Comparison of ENCODE assay signal across 24 cellular contexts in the genomic region with DNA sequence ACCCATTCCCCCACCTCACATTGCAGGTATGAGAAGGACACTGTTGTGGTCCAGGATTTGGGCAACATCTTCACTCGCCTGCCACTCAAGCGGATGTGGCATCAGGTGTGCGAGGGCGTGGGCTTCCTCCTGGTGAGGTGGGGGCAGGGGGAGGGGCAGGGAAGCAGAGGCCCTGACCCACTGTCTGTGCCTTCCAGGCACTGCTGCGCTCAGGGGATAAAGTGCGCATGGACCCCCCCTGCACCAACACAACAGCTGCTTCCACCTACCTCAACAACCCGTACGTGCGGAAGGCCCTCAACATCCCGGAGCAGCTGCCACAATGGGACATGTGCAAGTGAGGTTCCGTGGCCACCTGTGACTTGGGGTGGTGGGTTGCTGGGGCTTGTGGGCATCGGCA. TPM values are rescaled to one million over a fixed set of nuclear protein-coding genes. Genes with fewer than 3 reads are reported as not detected.
"Had no signal": no experiment of that assay in that cellular context is flagged by ENCODE, and none has a peak within 500 bp of the region (broad histone marks: within the 10 kb centered on the region; RNA-seq: fewer than 3 reads in every experiment).

No MANE protein-coding gene starts in this region.

- ATAC-seq: effector memory CD8-positive, alpha-beta T cell; foreskin keratinocyte; left colon; left ventricle myocardium superior; naive thymus-derived CD4-positive, alpha-beta T cell; psoas muscle; sciatic nerve; stimulated activated memory B cell treated with anti-CD40 and anti-IgM and Interleukin-4, amounts not matched to agents 10 μg/mL and 1 μg/mL and 100 μg/mL, for 72 hours; upper lobe of right lung had no signal

- H3K4me3 Mint-ChIP-seq: dendritic cell treated with granulocyte-macrophage colony-stimulating factor and Interleukin-4, amounts not matched to agents 40 ng/mL and 50 ng/mL, for 4 days; stimulated activated memory B cell treated with anti-CD40 and anti-IgM and Interleukin-4, amounts not matched to agents 10 μg/mL and 1 μg/mL and 100 μg/mL, for 72 hours had no signal

- H3K9me3 ChIP-seq: psoas muscle, spleen, testis, tibial nerve, upper lobe of right lung, vagina had no signal

- H3K27me3 ChIP-seq: foreskin keratinocyte, spleen, testis, tibial nerve, upper lobe of right lung, vagina had no signal

- H3K79me2 ChIP-seq: parathyroid adenoma had no signal

- H3K27me3 Mint-ChIP-seq: dendritic cell treated with granulocyte-macrophage colony-stimulating factor and Interleukin-4, amounts not matched to agents 40 ng/mL and 50 ng/mL, for 4 days; effector memory CD8-positive, alpha-beta T cell; naive thymus-derived CD4-positive, alpha-beta T cell; stimulated activated memory B cell treated with anti-CD40 and anti-IgM and Interleukin-4, amounts not matched to agents 10 μg/mL and 1 μg/mL and 100 μg/mL, for 72 hours; stimulated activated naive CD8-positive, alpha-beta T cell treated with anti-CD3 and anti-CD28 coated beads, Interleukin-15, Interleukin-2, amounts not matched to agents 100 ng/mL and 50 ng/mL, for 24 hours had no signal

- DNase-seq: effector memory CD8-positive, alpha-beta T cell; foreskin keratinocyte; left colon; left ventricle myocardium superior; mesendoderm; naive thymus-derived CD4-positive, alpha-beta T cell; occipital lobe; retina; spleen; stimulated activated CD4-positive, alpha-beta T cell treated with anti-CD3 and anti-CD28 coated beads, Interleukin-15, amount 100 ng/mL, for 24 hours; stimulated activated CD4-positive, alpha-beta T cell treated with anti-CD3 and anti-CD28 coated beads, Interleukin-1b, Interleukin-23, amount 100 ng/mL, for 48 hours; stimulated activated CD4-positive, alpha-beta T cell treated with anti-CD3 and anti-CD28 coated beads, Interleukin-4, amount 100 ng/mL, for 24 hours; testis; upper lobe of right lung had no signal

- H3K9ac ChIP-seq: parathyroid adenoma had no signal

- H3K4me3 ChIP-seq: lung, psoas muscle, spleen, testis, tibial nerve, upper lobe of right lung, vagina had no signal

- H3K27ac Mint-ChIP-seq: stimulated activated naive CD8-positive, alpha-beta T cell treated with anti-CD3 and anti-CD28 coated beads, Interleukin-15, Interleukin-2, amounts not matched to agents 100 ng/mL and 50 ng/mL, for 24 hours had no signal

- H3K9me3 Mint-ChIP-seq: dendritic cell treated with granulocyte-macrophage colony-stimulating factor and Interleukin-4, amounts not matched to agents 40 ng/mL and 50 ng/mL, for 4 days; effector memory CD8-positive, alpha-beta T cell; naive thymus-derived CD4-positive, alpha-beta T cell; stimulated activated memory B cell treated with anti-CD40 and anti-IgM and Interleukin-4, amounts not matched to agents 10 μg/mL and 1 μg/mL and 100 μg/mL, for 72 hours; stimulated activated naive CD8-positive, alpha-beta T cell treated with anti-CD3 and anti-CD28 coated beads, Interleukin-15, Interleukin-2, amounts not matched to agents 100 ng/mL and 50 ng/mL, for 24 hours had no signal

- H2AFZ ChIP-seq: parathyroid adenoma had no signal

- H3K27ac ChIP-seq: foreskin keratinocyte, parathyroid adenoma, psoas muscle, testis, tibial nerve, upper lobe of right lung, vagina had no signal

RNA-seq across cellular contexts. Expression of gene SPATA25, which starts 7.4 kb away (rescaled TPM):
- total RNA-seq: epithelial cell of proximal tubule had no signal
- polyA plus RNA-seq: naive thymus-derived CD4-positive, alpha-beta T cell had no signal

RNA-seq across cellular contexts. Expression of gene PLTP, which starts 17.2 kb away (rescaled TPM):
- polyA plus RNA-seq: naive thymus-derived CD4-positive, alpha-beta T cell had no signal
